ENCODE assay signal across 1 cellular context in genomic region chr1:202018476-202019234, GRCh38.
TF ChIP-seq lines count a peak whose summit lies in the region.

No MANE protein-coding gene starts in this region.

TF ChIP-seq in K562, 482 proteins besides CTCF, POLR2A, EP300 and RAD21 (continued from another document and continues in another):
- TF ChIP-seq, protein P1, sequence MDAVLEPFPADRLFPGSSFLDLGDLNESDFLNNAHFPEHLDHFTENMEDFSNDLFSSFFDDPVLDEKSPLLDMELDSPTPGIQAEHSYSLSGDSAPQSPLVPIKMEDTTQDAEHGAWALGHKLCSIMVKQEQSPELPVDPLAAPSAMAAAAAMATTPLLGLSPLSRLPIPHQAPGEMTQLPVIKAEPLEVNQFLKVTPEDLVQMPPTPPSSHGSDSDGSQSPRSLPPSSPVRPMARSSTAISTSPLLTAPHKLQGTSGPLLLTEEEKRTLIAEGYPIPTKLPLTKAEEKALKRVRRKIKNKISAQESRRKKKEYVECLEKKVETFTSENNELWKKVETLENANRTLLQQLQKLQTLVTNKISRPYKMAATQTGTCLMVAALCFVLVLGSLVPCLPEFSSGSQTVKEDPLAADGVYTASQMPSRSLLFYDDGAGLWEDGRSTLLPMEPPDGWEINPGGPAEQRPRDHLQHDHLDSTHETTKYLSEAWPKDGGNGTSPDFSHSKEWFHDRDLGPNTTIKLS (IDR thresholded peaks at IDR 0.05; ENCODE audit: borderline replicate concordance, low read depth) = no peak; the same call in 1 of the 2 replicates
- TF ChIP-seq RNF2 (IDR thresholded peaks at IDR 0.05) (peak; percentile 97), ZNF764 (CRISPR knock-in tag; IDR thresholded peaks at IDR 0.05; ENCODE audit: low read depth) (no peak), BCL6 (CRISPR knock-in tag; IDR thresholded peaks at IDR 0.05) (no peak), ELF4 (CRISPR knock-in tag; IDR thresholded peaks at IDR 0.05) (peak; percentile 72; the same call in 1 of the 2 replicates), ARNT (IDR thresholded peaks at IDR 0.05) (peak in 1 of 2 experiments; percentile 76; a peak in 1 of 4 replicates), RBFOX2 (IDR thresholded peaks at IDR 0.05; ENCODE audit: low read depth, low read length) (0 out of 2 replicates have a peak, but pooled peaks have one; percentile 1), SNRNP70 (optimal IDR thresholded peaks at IDR 0.05; ENCODE audit: low read depth, low read length) (no peak), ZBTB2 (IDR thresholded peaks at IDR 0.05) (peak; percentile 47; the same call in 1 of the 2 replicates), ZFX (CRISPR knock-in tag; IDR thresholded peaks at IDR 0.05) (peak; percentile 32; the same call in 1 of the 2 replicates), FOSL1 (tag; conservative IDR thresholded peaks at IDR 0.05) (peak; percentile 76), THAP7 (CRISPR knock-in tag; IDR thresholded peaks at IDR 0.05) (no peak), NCOR1 (IDR thresholded peaks at IDR 0.05) (peak; percentile 91), PTTG1 (tag; IDR thresholded peaks at IDR 0.05; ENCODE audit: low read depth) (no peak), ZNF740 (CRISPR knock-in tag; IDR thresholded peaks at IDR 0.05) (peak; percentile 11; the same call in 1 of the 2 replicates), ZNF740 (tag; IDR thresholded peaks at IDR 0.05) (peak in 1 of 2 experiments; percentile 1; a peak in 1 of 4 replicates), CREBBP (IDR thresholded peaks at IDR 0.05; ENCODE audit: low read depth, low read length) (no peak), CBX3 (IDR thresholded peaks at IDR 0.05; ENCODE audit: borderline replicate concordance in 1 of 2, low read length in 2 of 2) (peak in 1 of 2 experiments; percentile 52; a peak in 1 of 3 replicates), RBBP5 (IDR thresholded peaks at IDR 0.05; ENCODE audit: borderline replicate concordance, insufficient read depth, low read length, poor library complexity, severe bottlenecking) (peak; percentile 65), NFIC (IDR thresholded peaks at IDR 0.05) (peak; percentile 30; the same call in 1 of the 2 replicates), ESRRB (CRISPR knock-in tag; IDR thresholded peaks at IDR 0.05; ENCODE audit: borderline replicate concordance) (no peak), ZNF133 (CRISPR knock-in tag; IDR thresholded peaks at IDR 0.05) (no peak), ZNF197 (CRISPR knock-in tag; IDR thresholded peaks at IDR 0.05; ENCODE audit: low read depth) (no peak), SMARCE1 (IDR thresholded peaks at IDR 0.05) (peak; percentile 95), ARID3B (CRISPR knock-in tag; IDR thresholded peaks at IDR 0.05; ENCODE audit: borderline replicate concordance) (no peak), LEF1 (IDR thresholded peaks at IDR 0.05) (peak; percentile 97), SRF (CRISPR knock-in tag; IDR thresholded peaks at IDR 0.05) (peak in 1 of 2 experiments; percentile 20; a peak in 1 of 4 replicates), KLF16 (IDR thresholded peaks at IDR 0.05) (peak; percentile 68; the same call in 1 of the 2 replicates), NEUROD1 (IDR thresholded peaks at IDR 0.05; ENCODE audit: borderline replicate concordance, low read depth, low read length, partially characterized antibody) (peak; percentile 61), BHLHE40 (IDR thresholded peaks at IDR 0.05; ENCODE audit: low read length) (peak; percentile 31), ZNF551 (CRISPR knock-in tag; IDR thresholded peaks at IDR 0.05) (no peak), FOXA3 (CRISPR knock-in tag; conservative IDR thresholded peaks at IDR 0.05 in 1 of 2, IDR thresholded peaks at IDR 0.05 in 1 of 2) (peak; percentile 74 to 85), SMARCA4 (IDR thresholded peaks at IDR 0.05) (peak; percentile 93), HBP1 (CRISPR knock-in tag; IDR thresholded peaks at IDR 0.05) (0 out of 2 replicates have a peak, but pooled peaks have one; percentile 64), GABPB2 (CRISPR knock-in tag; conservative IDR thresholded peaks at IDR 0.05) (no peak), ZNF140 (CRISPR knock-in tag; IDR thresholded peaks at IDR 0.05) (no peak), ZBTB9 (CRISPR knock-in tag; IDR thresholded peaks at IDR 0.05) (no peak), ARHGAP35 (IDR thresholded peaks at IDR 0.05; ENCODE audit: partially characterized antibody) (peak; percentile 59), HDAC2 (IDR thresholded peaks at IDR 0.05) (peak; percentile 97), ARID1B (IDR thresholded peaks at IDR 0.05) (peak; percentile 92), PML (IDR thresholded peaks at IDR 0.05; ENCODE audit: low read length) (peak; percentile 25; the same call in 1 of the 2 replicates), ZNF23 (CRISPR knock-in tag; IDR thresholded peaks at IDR 0.05) (no peak), RUNX1 (IDR thresholded peaks at IDR 0.05; ENCODE audit: low read depth) (peak; percentile 82; the same call in 1 of the 2 replicates), ETV5 (CRISPR knock-in tag; IDR thresholded peaks at IDR 0.05; ENCODE audit: low read depth) (peak; percentile 26; the same call in 1 of the 2 replicates), NRF1 (conservative IDR thresholded peaks at IDR 0.05 in 1 of 2, IDR thresholded peaks at IDR 0.05 in 1 of 2) (peak; percentile 51 to 66), SOX6 (IDR thresholded peaks at IDR 0.05) (peak; percentile 85), TBL1XR1 (IDR thresholded peaks at IDR 0.05; ENCODE audit: low read length in 2 of 2) (peak; percentile 21 to 92), JUND (IDR thresholded peaks at IDR 0.05; ENCODE audit: borderline replicate concordance, low read depth, low read length) (peak; percentile 61), JUND (tag; IDR thresholded peaks at IDR 0.05; ENCODE audit: borderline replicate concordance, low read depth, low read length) (peak; percentile 50; the same call in 2 of the 3 replicates), NBN (IDR thresholded peaks at IDR 0.05; ENCODE audit: low read depth) (peak; percentile 86), SNIP1 (IDR thresholded peaks at IDR 0.05; ENCODE audit: low read depth) (no peak), CTBP1 (IDR thresholded peaks at IDR 0.05; ENCODE audit: borderline replicate concordance) (peak; percentile 100), MTA1 (IDR thresholded peaks at IDR 0.05; ENCODE audit: borderline replicate concordance) (peak; percentile 85; the same call in 1 of the 2 replicates), TARDBP (IDR thresholded peaks at IDR 0.05) (peak; percentile 75), PHF20 (IDR thresholded peaks at IDR 0.05; ENCODE audit: partially characterized antibody) (peak; percentile 53), KDM1A (IDR thresholded peaks at IDR 0.05) (peak; percentile 93 to 95), MLLT1 (IDR thresholded peaks at IDR 0.05) (peak; percentile 72 to 77), HDGF (IDR thresholded peaks at IDR 0.05) (peak; percentile 70; the same call in 1 of the 2 replicates), DIDO1 (tag; IDR thresholded peaks at IDR 0.05; ENCODE audit: low read depth) (no peak), MYC (IDR thresholded peaks at IDR 0.05; ENCODE audit: low read depth, low read length) (peak; percentile 50; the same call in 1 of the 2 replicates), MYC (CRISPR knock-in tag; IDR thresholded peaks at IDR 0.05; ENCODE audit: borderline replicate concordance, low read depth) (no peak)
- TF ChIP-seq, protein P2, sequence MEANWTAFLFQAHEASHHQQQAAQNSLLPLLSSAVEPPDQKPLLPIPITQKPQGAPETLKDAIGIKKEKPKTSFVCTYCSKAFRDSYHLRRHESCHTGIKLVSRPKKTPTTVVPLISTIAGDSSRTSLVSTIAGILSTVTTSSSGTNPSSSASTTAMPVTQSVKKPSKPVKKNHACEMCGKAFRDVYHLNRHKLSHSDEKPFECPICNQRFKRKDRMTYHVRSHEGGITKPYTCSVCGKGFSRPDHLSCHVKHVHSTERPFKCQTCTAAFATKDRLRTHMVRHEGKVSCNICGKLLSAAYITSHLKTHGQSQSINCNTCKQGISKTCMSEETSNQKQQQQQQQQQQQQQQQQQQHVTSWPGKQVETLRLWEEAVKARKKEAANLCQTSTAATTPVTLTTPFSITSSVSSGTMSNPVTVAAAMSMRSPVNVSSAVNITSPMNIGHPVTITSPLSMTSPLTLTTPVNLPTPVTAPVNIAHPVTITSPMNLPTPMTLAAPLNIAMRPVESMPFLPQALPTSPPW (CRISPR knock-in tag; IDR thresholded peaks at IDR 0.05) = peak; percentile 88
- TF ChIP-seq, protein P3, sequence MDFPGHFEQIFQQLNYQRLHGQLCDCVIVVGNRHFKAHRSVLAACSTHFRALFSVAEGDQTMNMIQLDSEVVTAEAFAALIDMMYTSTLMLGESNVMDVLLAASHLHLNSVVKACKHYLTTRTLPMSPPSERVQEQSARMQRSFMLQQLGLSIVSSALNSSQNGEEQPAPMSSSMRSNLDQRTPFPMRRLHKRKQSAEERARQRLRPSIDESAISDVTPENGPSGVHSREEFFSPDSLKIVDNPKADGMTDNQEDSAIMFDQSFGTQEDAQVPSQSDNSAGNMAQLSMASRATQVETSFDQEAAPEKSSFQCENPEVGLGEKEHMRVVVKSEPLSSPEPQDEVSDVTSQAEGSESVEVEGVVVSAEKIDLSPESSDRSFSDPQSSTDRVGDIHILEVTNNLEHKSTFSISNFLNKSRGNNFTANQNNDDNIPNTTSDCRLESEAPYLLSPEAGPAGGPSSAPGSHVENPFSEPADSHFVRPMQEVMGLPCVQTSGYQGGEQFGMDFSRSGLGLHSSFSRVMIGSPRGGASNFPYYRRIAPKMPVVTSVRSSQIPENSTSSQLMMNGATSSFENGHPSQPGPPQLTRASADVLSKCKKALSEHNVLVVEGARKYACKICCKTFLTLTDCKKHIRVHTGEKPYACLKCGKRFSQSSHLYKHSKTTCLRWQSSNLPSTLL (IDR thresholded peaks at IDR 0.05) = 0 out of 2 replicates have a peak, but pooled peaks have one; percentile 17
